36 cellular contexts compared by ENCODE assay signal in genomic region chr11:61564936-61565696, GRCh38. TPM values are rescaled to one million over a fixed set of nuclear protein-coding genes. Genes with fewer than 3 reads are reported as not detected.
"Had no signal": no experiment of that assay in that cellular context is flagged by ENCODE, and none has a peak within 500 bp of the region (broad histone marks: within the 10 kb centered on the region; RNA-seq: fewer than 3 reads in every experiment).

No MANE protein-coding gene starts in this region.

- DNase-seq: activated CD4-positive, alpha-beta memory T cell treated with anti-CD3 and anti-CD28 coated beads for 36 hours; activated CD4-positive, alpha-beta T cell treated with anti-CD3 and anti-CD28 coated beads for 36 hours; activated CD4-positive, alpha-beta T cell treated with anti-CD3 and anti-CD28 coated beads, Interleukin-2, amount 10 ng/mL, durations not matched to agents 24 days and 14 days; activated CD4-positive, CD25-positive, alpha-beta regulatory T cell; activated CD4-positive, CD25-positive, alpha-beta regulatory T cell treated with anti-CD3 and anti-CD28 coated beads, Interleukin-2, amount 50 U/mL, for 72 hours; activated CD8-positive, alpha-beta memory T cell treated with anti-CD3 and anti-CD28 coated beads, Interleukin-2, amount 10 ng/mL, durations not matched to agents 7 days and 5 days; activated CD8-positive, alpha-beta memory T cell treated with anti-CD3 and anti-CD28 coated beads, Interleukin-2, amount 50 U/mL, for 4 hours; activated CD8-positive, alpha-beta T cell treated with anti-CD3 and anti-CD28 coated beads, Interleukin-2, amount 10 ng/mL, durations not matched to agents 7 days and 5 days; activated effector memory CD4-positive, alpha-beta T cell treated with anti-CD3 and anti-CD28 coated beads, Interleukin-2, amount 50 U/mL, for 16 hours; activated naive CD4-positive, alpha-beta T cell treated with anti-CD3 and anti-CD28 coated beads for 36 hours; activated naive CD8-positive, alpha-beta T cell treated with anti-CD3 and anti-CD28 coated beads for 36 hours; activated naive CD8-positive, alpha-beta T cell treated with anti-CD3 and anti-CD28 coated beads, Interleukin-2, amount 50 U/mL, for 24 hours; activated T-cell treated with anti-CD3 and anti-CD28 coated beads, Interleukin-2, amount 50 U/mL, for 1 hour; activated T-cell treated with anti-CD3 and anti-CD28 coated beads, Interleukin-2, amount 50 U/mL, for 48 hours; adrenal gland; aorta; body of pancreas; central memory CD4-positive, alpha-beta T cell; effector memory CD4-positive, alpha-beta T cell; erythroblast; foreskin keratinocyte; gastrocnemius medialis; glutamatergic neuron; heart right ventricle; T-helper 1 cell; T-helper 17 cell; T1000 had no signal

- H3K4me3 ChIP-seq: adrenal gland, body of pancreas, cardiac muscle cell, coronary artery, esophagus muscularis mucosa, gastrocnemius medialis, heart right ventricle had no signal

- H3K27ac ChIP-seq: adrenal gland, body of pancreas, cardiac muscle cell, coronary artery, esophagus muscularis mucosa, foreskin keratinocyte, gastrocnemius medialis, heart right ventricle had no signal

- H3K27ac Mint-ChIP-seq: activated CD4-positive, alpha-beta memory T cell treated with anti-CD3 and anti-CD28 coated beads for 36 hours; activated CD4-positive, alpha-beta T cell treated with anti-CD3 and anti-CD28 coated beads for 36 hours; activated CD4-positive, alpha-beta T cell treated with anti-CD3 and anti-CD28 coated beads, Interleukin-2, amount 10 ng/mL, durations not matched to agents 24 days and 14 days; activated CD8-positive, alpha-beta memory T cell treated with anti-CD3 and anti-CD28 coated beads, Interleukin-2, amount 10 ng/mL, durations not matched to agents 7 days and 5 days; activated CD8-positive, alpha-beta T cell treated with anti-CD3 and anti-CD28 coated beads, Interleukin-2, amount 10 ng/mL, durations not matched to agents 7 days and 5 days; activated naive CD4-positive, alpha-beta T cell treated with anti-CD3 and anti-CD28 coated beads for 36 hours; activated naive CD4-positive, alpha-beta T cell treated with anti-CD3 and anti-CD28 coated beads, Interleukin-2, amount 50 U/mL, for 24 hours; activated naive CD8-positive, alpha-beta T cell treated with anti-CD3 and anti-CD28 coated beads for 36 hours; activated naive CD8-positive, alpha-beta T cell treated with anti-CD3 and anti-CD28 coated beads, Interleukin-2, amount 50 U/mL, for 24 hours; activated T-helper 1 cell treated with anti-CD3 and anti-CD28 coated beads, Interleukin-12 subunit alpha, Interleukin-12 subunit beta, Interleukin-2, Interleukin-4 antibody, amounts not matched to agents 30 ng/mL and 10 ng/mL and 1 ng/mL, durations not matched to agents 14 hours and 24 hours and 36 hours; activated T-helper 2 cell treated with anti-CD3 and anti-CD28 coated beads, Interferon-gamma antibody, Interleukin-2, Interleukin-4, amounts not matched to agents 10 μg/mL and 5 μg/mL and 100 μg/mL, durations not matched to agents 14 hours and 24 hours and 36 hours; dendritic cell treated with granulocyte-macrophage colony-stimulating factor and Interleukin-4, amounts not matched to agents 40 ng/mL and 50 ng/mL, for 4 days; T-helper 17 cell; T-helper 2 cell treated with Interferon-gamma antibody and Interleukin-4, amounts not matched to agents 5 μg/mL and 100 μg/mL, for 36 hours had no signal

- H3K4me1 ChIP-seq: adrenal gland, foreskin keratinocyte, gastrocnemius medialis had no signal

- H3K9me3 Mint-ChIP-seq: activated CD4-positive, alpha-beta memory T cell treated with anti-CD3 and anti-CD28 coated beads for 36 hours; activated CD4-positive, alpha-beta T cell treated with anti-CD3 and anti-CD28 coated beads, Interleukin-2, amount 10 ng/mL, durations not matched to agents 24 days and 14 days; activated naive CD4-positive, alpha-beta T cell treated with anti-CD3 and anti-CD28 coated beads for 36 hours; activated naive CD4-positive, alpha-beta T cell treated with anti-CD3 and anti-CD28 coated beads, Interleukin-2, amount 50 U/mL, for 24 hours; activated naive CD8-positive, alpha-beta T cell treated with anti-CD3 and anti-CD28 coated beads for 36 hours; activated naive CD8-positive, alpha-beta T cell treated with anti-CD3 and anti-CD28 coated beads, Interleukin-2, amount 50 U/mL, for 24 hours; activated T-helper 1 cell treated with anti-CD3 and anti-CD28 coated beads, Interleukin-12 subunit alpha, Interleukin-12 subunit beta, Interleukin-2, Interleukin-4 antibody, amounts not matched to agents 30 ng/mL and 10 ng/mL and 1 ng/mL, durations not matched to agents 14 hours and 24 hours and 36 hours; activated T-helper 2 cell treated with anti-CD3 and anti-CD28 coated beads, Interferon-gamma antibody, Interleukin-2, Interleukin-4, amounts not matched to agents 10 μg/mL and 5 μg/mL and 100 μg/mL, durations not matched to agents 14 hours and 24 hours and 36 hours; dendritic cell treated with granulocyte-macrophage colony-stimulating factor and Interleukin-4, amounts not matched to agents 40 ng/mL and 50 ng/mL, for 4 days; T-helper 2 cell treated with Interferon-gamma antibody and Interleukin-4, amounts not matched to agents 5 μg/mL and 100 μg/mL, for 36 hours had no signal

- ATAC-seq: activated CD4-positive, alpha-beta T cell treated with anti-CD3 and anti-CD28 coated beads for 36 hours; activated CD8-positive, alpha-beta memory T cell treated with anti-CD3 and anti-CD28 coated beads, Interleukin-2, amount 10 ng/mL, durations not matched to agents 7 days and 5 days; activated CD8-positive, alpha-beta T cell treated with anti-CD3 and anti-CD28 coated beads, Interleukin-2, amount 10 ng/mL, durations not matched to agents 7 days and 5 days; activated naive CD8-positive, alpha-beta T cell treated with anti-CD3 and anti-CD28 coated beads, Interleukin-2, amount 50 U/mL, for 24 hours; body of pancreas; foreskin keratinocyte; gastrocnemius medialis; heart right ventricle; T-helper 17 cell had no signal

- H3K4me3 Mint-ChIP-seq: activated CD4-positive, alpha-beta memory T cell treated with anti-CD3 and anti-CD28 coated beads for 36 hours; activated CD4-positive, alpha-beta T cell treated with anti-CD3 and anti-CD28 coated beads for 36 hours; activated CD4-positive, alpha-beta T cell treated with anti-CD3 and anti-CD28 coated beads, Interleukin-2, amount 10 ng/mL, durations not matched to agents 24 days and 14 days; activated CD8-positive, alpha-beta memory T cell treated with anti-CD3 and anti-CD28 coated beads, Interleukin-2, amount 10 ng/mL, durations not matched to agents 7 days and 5 days; activated CD8-positive, alpha-beta T cell treated with anti-CD3 and anti-CD28 coated beads, Interleukin-2, amount 10 ng/mL, durations not matched to agents 7 days and 5 days; activated naive CD4-positive, alpha-beta T cell treated with anti-CD3 and anti-CD28 coated beads for 36 hours; activated naive CD4-positive, alpha-beta T cell treated with anti-CD3 and anti-CD28 coated beads, Interleukin-2, amount 50 U/mL, for 24 hours; activated naive CD8-positive, alpha-beta T cell treated with anti-CD3 and anti-CD28 coated beads for 36 hours; activated naive CD8-positive, alpha-beta T cell treated with anti-CD3 and anti-CD28 coated beads, Interleukin-2, amount 50 U/mL, for 24 hours; activated T-helper 1 cell treated with anti-CD3 and anti-CD28 coated beads, Interleukin-12 subunit alpha, Interleukin-12 subunit beta, Interleukin-2, Interleukin-4 antibody, amounts not matched to agents 30 ng/mL and 10 ng/mL and 1 ng/mL, durations not matched to agents 14 hours and 24 hours and 36 hours; dendritic cell treated with granulocyte-macrophage colony-stimulating factor and Interleukin-4, amounts not matched to agents 40 ng/mL and 50 ng/mL, for 4 days; T-helper 17 cell; T-helper 2 cell treated with Interferon-gamma antibody and Interleukin-4, amounts not matched to agents 5 μg/mL and 100 μg/mL, for 36 hours had no signal

- H3K4me1 Mint-ChIP-seq: activated CD4-positive, alpha-beta T cell treated with anti-CD3 and anti-CD28 coated beads for 36 hours; activated CD4-positive, alpha-beta T cell treated with anti-CD3 and anti-CD28 coated beads, Interleukin-2, amount 10 ng/mL, durations not matched to agents 24 days and 14 days; activated CD8-positive, alpha-beta memory T cell treated with anti-CD3 and anti-CD28 coated beads, Interleukin-2, amount 10 ng/mL, durations not matched to agents 7 days and 5 days; activated naive CD8-positive, alpha-beta T cell treated with anti-CD3 and anti-CD28 coated beads for 36 hours; activated naive CD8-positive, alpha-beta T cell treated with anti-CD3 and anti-CD28 coated beads, Interleukin-2, amount 50 U/mL, for 24 hours had no signal

- H3K27me3 ChIP-seq: adrenal gland, body of pancreas, gastrocnemius medialis had no signal

- H3K36me3 Mint-ChIP-seq: activated CD4-positive, alpha-beta memory T cell treated with anti-CD3 and anti-CD28 coated beads for 36 hours; activated CD8-positive, alpha-beta memory T cell treated with anti-CD3 and anti-CD28 coated beads, Interleukin-2, amount 10 ng/mL, durations not matched to agents 7 days and 5 days; activated naive CD4-positive, alpha-beta T cell treated with anti-CD3 and anti-CD28 coated beads, Interleukin-2, amount 50 U/mL, for 24 hours; activated naive CD8-positive, alpha-beta T cell treated with anti-CD3 and anti-CD28 coated beads for 36 hours had no signal

- H3K36me3 ChIP-seq: adrenal gland, cardiac muscle cell, esophagus muscularis mucosa, gastrocnemius medialis, heart right ventricle had no signal

- H3K9me3 ChIP-seq: adrenal gland, body of pancreas, esophagus muscularis mucosa, gastrocnemius medialis, heart right ventricle had no signal

RNA-seq across cellular contexts. Expression of gene SYT7, which starts 15.8 kb away (rescaled TPM):
- total RNA-seq: activated CD4-positive, alpha-beta memory T cell treated with anti-CD3 and anti-CD28 coated beads for 36 hours; activated CD8-positive, alpha-beta memory T cell treated with anti-CD3 and anti-CD28 coated beads, Interleukin-2, amount 10 ng/mL, durations not matched to agents 7 days and 5 days; activated CD8-positive, alpha-beta T cell treated with anti-CD3 and anti-CD28 coated beads, Interleukin-2, amount 10 ng/mL, durations not matched to agents 7 days and 5 days; activated naive CD4-positive, alpha-beta T cell treated with anti-CD3 and anti-CD28 coated beads for 36 hours; activated naive CD8-positive, alpha-beta T cell treated with anti-CD3 and anti-CD28 coated beads for 36 hours; T-helper 17 cell had no signal

RNA-seq across cellular contexts. Expression of gene LRRC10B, which starts 56.6 kb away (rescaled TPM):
- total RNA-seq: activated CD4-positive, alpha-beta memory T cell treated with anti-CD3 and anti-CD28 coated beads for 36 hours; activated CD4-positive, alpha-beta T cell treated with anti-CD3 and anti-CD28 coated beads for 36 hours; activated CD8-positive, alpha-beta memory T cell treated with anti-CD3 and anti-CD28 coated beads for 36 hours; activated CD8-positive, alpha-beta T cell treated with anti-CD3 and anti-CD28 coated beads, Interleukin-2, amount 10 ng/mL, durations not matched to agents 7 days and 5 days; activated naive CD4-positive, alpha-beta T cell treated with anti-CD3 and anti-CD28 coated beads for 36 hours; activated naive CD8-positive, alpha-beta T cell treated with anti-CD3 and anti-CD28 coated beads for 36 hours; activated T-helper 1 cell treated with anti-CD3 and anti-CD28 coated beads, Interleukin-12 subunit alpha, Interleukin-12 subunit beta, Interleukin-2, Interleukin-4 antibody, amounts not matched to agents 30 ng/mL and 10 ng/mL and 1 ng/mL, durations not matched to agents 14 hours and 24 hours and 36 hours; foreskin keratinocyte; T-helper 17 cell had no signal
